In genomic region chr1:200290010-200290685, GRCh38 we compare ENCODE assay signal across 15 cellular contexts.
DNase-seq lines count a peak whose midpoint lies in the region; FAIRE-seq and TF ChIP-seq lines count a peak whose summit lies in the region.
"Had no signal": no experiment of that assay in that cellular context is flagged by ENCODE, and none has a peak within 500 bp of the region (broad histone marks: within the 10 kb centered on the region; RNA-seq: fewer than 3 reads in every experiment).

No MANE protein-coding gene starts in this region.

- H3K9me3 ChIP-seq in NT2/D1 (ENCODE audit: insufficient read depth, low read length), result no peaks in the 10 kb centered on the region
- no peaks in the 10 kb centered on the region for H3K9me3 ChIP-seq in small intestine (ENCODE audit: control insufficient read depth, low read depth)
- H3K9me3 ChIP-seq: upper lobe of left lung had no signal

- no peak overlapping the region for H3K9ac ChIP-seq in NT2/D1 (ENCODE audit: insufficient read length, low read depth)

- TF ChIP-seq CTCF in epithelial cell of proximal tubule (conservative IDR thresholded peaks at IDR 0.05; ENCODE audit: low read depth, low read length), result peak; percentile 34

- H3K4me3 ChIP-seq in NT2/D1 (ENCODE audit: insufficient read length, low read depth) (no peak overlapping the region), epithelial cell of proximal tubule (ENCODE audit: low read depth, low read length) (no peak overlapping the region), small intestine (ENCODE audit: low read depth in 1 of 2, low read length in 2 of 2) (no peak overlapping the region)
- H3K4me3 ChIP-seq: lung, upper lobe of left lung had no signal

- 50 to 69% (median 50%) methylated on average over 5 of the region's 5 CpGs for WGBS in small intestine, 3 donors

- H3K27ac ChIP-seq in small intestine (ENCODE audit: low read depth in 1 of 2, low read length in 1 of 2), result no peak overlapping the region
- H3K27ac ChIP-seq: upper lobe of left lung had no signal

- H3K36me3 ChIP-seq in NT2/D1 (ENCODE audit: insufficient read depth, insufficient read length, low read length) (no peaks in the 10 kb centered on the region), small intestine (ENCODE audit: control insufficient read depth in 2 of 2, insufficient read depth in 2 of 2, low read length in 2 of 2) (no peaks in the 10 kb centered on the region)
- H3K36me3 ChIP-seq: upper lobe of left lung had no signal

- H3K4me1 ChIP-seq in NT2/D1 (ENCODE audit: insufficient read depth, insufficient read length) (peaks cover 3% of the 10 kb centered on the region), small intestine (ENCODE audit: control insufficient read depth in 2 of 2, insufficient read depth in 1 of 2, low read depth in 1 of 2, low read length in 1 of 2) (peaks cover 2 to 12% of the 10 kb centered on the region in 2 donors)
- H3K4me1 ChIP-seq: upper lobe of left lung had no signal

- H3K27me3 ChIP-seq in NT2/D1 (ENCODE audit: insufficient read depth, insufficient read length), result peaks cover 52% of the 10 kb centered on the region
- no peaks in the 10 kb centered on the region for H3K27me3 ChIP-seq in small intestine (ENCODE audit: control insufficient read depth in 2 of 2, insufficient read depth in 2 of 2, low read length in 2 of 2)
- H3K27me3 ChIP-seq: upper lobe of left lung had no signal

- DNase-seq in NCI-H345 (lab: John Stamatoyannopoulos, UW) (peak; percentile 13), NCI-H345 treated with DMSO at 0.1 percent for 48 hours (lab: John Stamatoyannopoulos, UW; ENCODE audit: unreplicated experiment) (no peak), NT2/D1 (ENCODE audit: low read depth, low spot score) (peak; percentile 79), epithelial cell of proximal tubule (ENCODE audit: low read depth) (no peak), small intestine (peak; percentile 47), NCI-H446 (lab: John Stamatoyannopoulos, UW) (no peak)
- no peak for DNase-seq in stimulated activated naive CD4-positive, alpha-beta T cell (lab: John Stamatoyannopoulos, UW)
- no peak for DNase-seq in activated CD4-positive, alpha-beta T cell treated with anti-CD3 and anti-CD28 coated beads, Interleukin-2, amount 50 U/mL, for 1 hour
- DNase-seq: activated CD4-positive, alpha-beta T cell treated with anti-CD3 and anti-CD28 coated beads for 36 hours; cerebellar nuclear complex; foreskin melanocyte; GOT3; right cardiac atrium; upper lobe of left lung had no signal

- no peak for FAIRE-seq in small intestine (lab: Jason Lieb, UNC)

Comparison
In these comparisons a context has a peak if more than half of its experiments do, and no peak if none do; other contexts are left out.
1. DNase-seq: peak in NCI-H345 (single experiment), NT2/D1 (single experiment) and small intestine (single experiment); none in NCI-H345 treated with DMSO at 0.1 percent for 48 hours (single experiment), epithelial cell of proximal tubule (single experiment), stimulated activated naive CD4-positive, alpha-beta T cell (0 of 6), NCI-H446 (0 of 2) and activated CD4-positive, alpha-beta T cell treated with anti-CD3 and anti-CD28 coated beads, Interleukin-2, amount 50 U/mL, for 1 hour (single experiment).